Comparison of ENCODE assay signal across 8 cellular contexts in the genomic region with DNA sequence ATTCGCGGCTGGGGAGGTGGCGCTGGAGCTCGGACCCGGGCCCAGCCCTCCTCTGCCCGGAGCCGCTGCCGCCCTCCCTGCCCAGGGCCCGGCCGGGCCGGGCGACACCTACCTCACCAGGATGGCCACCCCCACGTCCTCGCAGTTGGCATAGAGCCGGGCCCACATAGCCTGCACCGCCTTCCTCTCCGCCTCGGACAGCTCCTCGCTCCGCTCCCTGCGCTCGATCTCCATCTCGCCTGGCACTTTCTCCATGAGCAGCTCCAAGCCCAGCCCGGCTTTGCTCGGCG. TPM values are rescaled to one million over a fixed set of nuclear protein-coding genes. Genes with fewer than 3 reads are reported as not detected.
A peak's percentile ranks its signal among the peaks of the same experiment; 100 is the strongest.
DNase-seq lines count a peak whose midpoint lies in the region; ATAC-seq and TF ChIP-seq lines count a peak whose summit lies in the region.

No MANE protein-coding gene starts in this region.

- ATAC-seq in HG02763 (IDR thresholded peaks at IDR 0.05; ENCODE audit: unreplicated experiment): no peak

- POLR2A ChIA-PET in AG04450 (lab: Yijun Ruan, JAX): interaction anchor here (1.0 to 1.7 kb wide), 2 partner anchors 9 to 20 kb away, joined by 4 to 6 read pairs; no protein-coding TSS in a partner anchor
- POLR2A ChIA-PET in activated CD4-positive, alpha-beta memory T cell treated with anti-CD3 and anti-CD28 coated beads for 36 hours (lab: Charles Lee): interaction anchor here (1.5 kb wide), 1 partner anchor 8 kb away, joined by 3 read pairs; no protein-coding TSS in a partner anchor

- peak overlapping the region; percentile 91 for H3K18ac ChIP-seq in neuronal stem cell (ENCODE audit: low read length)

- no peak overlapping the region for H2BK5ac ChIP-seq in neuronal stem cell (ENCODE audit: low read length)

- H3K14ac ChIP-seq in neuronal stem cell (ENCODE audit: low read length): peak overlapping the region; percentile 57

- WGBS in neuronal stem cell (ENCODE audit: extremely low coverage in 2 of 2, insufficient read length in 2 of 2, insufficient replicate concordance in 1 of 2), 2 donors: no CpG with 5 or more reads among the region's 26 CpGs

- no peak overlapping the region for H4K8ac ChIP-seq in neuronal stem cell (ENCODE audit: low read depth, low read length)

- no peak overlapping the region for H2BK12ac ChIP-seq in neuronal stem cell (ENCODE audit: low read length)

- TF ChIP-seq CTCF in AG04450 (IDR thresholded peaks at IDR 0.05; ENCODE audit: low read depth, low read length) (no peak), cardiac muscle cell (IDR thresholded peaks at IDR 0.05; ENCODE audit: low read depth, low read length) (no peak)

- H2AK5ac ChIP-seq in neuronal stem cell (ENCODE audit: low read depth, low read length): peak overlapping the region; percentile 69

- H2BK120ac ChIP-seq in neuronal stem cell (ENCODE audit: low read depth, low read length): no peak overlapping the region

- intact Hi-C loops in activated CD4-positive, alpha-beta memory T cell treated with anti-CD3 and anti-CD28 coated beads for 36 hours (cut with micrococcal nuclease): no loop called here

- no peak overlapping the region for H4K91ac ChIP-seq in neuronal stem cell (ENCODE audit: low read depth, low read length, poor library complexity)

- H3K4me1 Mint-ChIP-seq in activated CD4-positive, alpha-beta memory T cell treated with anti-CD3 and anti-CD28 coated beads for 36 hours (ENCODE audit: low read depth): no peaks in the 10 kb centered on the region

- H3K4me3 ChIP-seq in AG04450 (ENCODE audit: low read depth, low read length): peak overlapping the region; percentile 57
- H3K4me3 ChIP-seq in SJSA1: peak overlapping the region; percentile 36
- H3K4me3 ChIP-seq in cardiac muscle cell: peak overlapping the region; percentile 42
- peak overlapping the region in 1 of 2 donors; percentile 76 for H3K4me3 ChIP-seq in neuronal stem cell (ENCODE audit: low read length in 2 of 2)

- no peak overlapping the region for H2AFZ ChIP-seq in neuronal stem cell (ENCODE audit: low read length)

- H3K27me3 ChIP-seq in AG04450 (ENCODE audit: control insufficient read depth, insufficient read depth, low read length) (peaks cover 14% of the 10 kb centered on the region), SJSA1 (replicated peaks) (peaks cover 7% of the 10 kb centered on the region), cardiac muscle cell (peaks cover 31% of the 10 kb centered on the region), neuronal stem cell (ENCODE audit: control insufficient read depth in 3 of 3, insufficient read depth in 3 of 3, low read depth in 1 of 3, low read length in 3 of 3) (peaks cover 9 to 60% (median 40%) of the 10 kb centered on the region in 3 experiments)

- no peak overlapping the region for H3K23ac ChIP-seq in neuronal stem cell (ENCODE audit: low read depth, low read length, poor library complexity)

- H3K27ac Mint-ChIP-seq in activated CD4-positive, alpha-beta memory T cell treated with anti-CD3 and anti-CD28 coated beads for 36 hours: no peak overlapping the region

- no peaks in the 10 kb centered on the region for H3K36me3 ChIP-seq in SJSA1
- no peaks in the 10 kb centered on the region for H3K36me3 ChIP-seq in cardiac muscle cell
- H3K36me3 ChIP-seq in neuronal stem cell (replicated peaks in 1 of 2; ENCODE audit: control insufficient read depth in 2 of 2, insufficient read depth in 2 of 2, low read length in 2 of 2): no peaks in the 10 kb centered on the region

- H3K9me3 ChIP-seq in AG04450 (ENCODE audit: control insufficient read depth, insufficient read depth, low read length): no peaks in the 10 kb centered on the region
- H3K9me3 ChIP-seq in SJSA1 (replicated peaks): peaks cover 3% of the 10 kb centered on the region; the same call in 1 of the 2 replicates
- H3K9me3 ChIP-seq in cardiac muscle cell (ENCODE audit: low read depth): no peaks in the 10 kb centered on the region
- H3K9me3 ChIP-seq in neuronal stem cell (replicated peaks in 1 of 2; ENCODE audit: control insufficient read depth in 2 of 2, insufficient read depth in 1 of 2, low read depth in 1 of 2, low read length in 2 of 2): no peaks in the 10 kb centered on the region

- H3K9ac ChIP-seq in neuronal stem cell (ENCODE audit: low read depth, low read length, poor library complexity): no peak overlapping the region

- DNase-seq in AG04450 (ENCODE audit: low read depth, low spot score) (no peak), SJSA1 (ENCODE audit: low read depth in 1 of 2, low spot score in 2 of 2) (no peak), cardiac muscle cell (ENCODE audit: low read depth in 1 of 2, low spot score in 1 of 2) (peak; percentile 61 to 68), neuronal stem cell (ENCODE audit: low spot score) (no peak), NK-92 (lab: John Stamatoyannopoulos, UW; ENCODE audit: unreplicated experiment) (no peak), NCI-H524 treated with DMSO at 0.1 percent for 48 hours (lab: John Stamatoyannopoulos, UW) (no peak)
- DNase-seq in activated CD4-positive, alpha-beta memory T cell treated with anti-CD3 and anti-CD28 coated beads for 36 hours: no peak

- no peak overlapping the region for H3K4ac ChIP-seq in neuronal stem cell (ENCODE audit: low read length)

- no peaks in the 10 kb centered on the region for H3K9me3 Mint-ChIP-seq in activated CD4-positive, alpha-beta memory T cell treated with anti-CD3 and anti-CD28 coated beads for 36 hours

- no peak overlapping the region for H3K27ac ChIP-seq in AG04450 (ENCODE audit: low read depth, low read length)
- H3K27ac ChIP-seq in SJSA1: no peak overlapping the region
- H3K27ac ChIP-seq in cardiac muscle cell: no peak overlapping the region
- no peak overlapping the region for H3K27ac ChIP-seq in neuronal stem cell (replicated peaks; ENCODE audit: low read length)

- H3K36me3 Mint-ChIP-seq in activated CD4-positive, alpha-beta memory T cell treated with anti-CD3 and anti-CD28 coated beads for 36 hours: no peaks in the 10 kb centered on the region

- peak overlapping the region; percentile 95 for H3K4me2 ChIP-seq in neuronal stem cell (ENCODE audit: insufficient read depth, low read length, poor library complexity, severe bottlenecking)

- CTCF ChIA-PET in AG04450 (lab: Charles Lee): interaction anchor here (1.5 kb wide), 1 partner anchor 14 kb away, joined by 9 read pairs; no protein-coding TSS in a partner anchor
- CTCF ChIA-PET in activated CD4-positive, alpha-beta memory T cell treated with anti-CD3 and anti-CD28 coated beads for 36 hours (lab: Charles Lee): interaction anchor here (1.5 to 1.9 kb wide), 2 partner anchors 14 to 87 kb away, joined by 5 to 8 read pairs; no protein-coding TSS in a partner anchor

- peaks cover 30% of the 10 kb centered on the region for H3K4me1 ChIP-seq in SJSA1 (replicated peaks)
- peaks cover 17% of the 10 kb centered on the region for H3K4me1 ChIP-seq in cardiac muscle cell (ENCODE audit: low read depth)
- H3K4me1 ChIP-seq in neuronal stem cell (ENCODE audit: control insufficient read depth in 2 of 2, insufficient read depth in 1 of 2, low read depth in 1 of 2, low read length in 2 of 2): peaks cover 11 to 17% of the 10 kb centered on the region in 2 donors

- peaks cover 35% of the 10 kb centered on the region for H3K27me3 Mint-ChIP-seq in activated CD4-positive, alpha-beta memory T cell treated with anti-CD3 and anti-CD28 coated beads for 36 hours

- H2BK15ac ChIP-seq in neuronal stem cell (ENCODE audit: low read length): peak overlapping the region; percentile 44

- H3K4me3 Mint-ChIP-seq in activated CD4-positive, alpha-beta memory T cell treated with anti-CD3 and anti-CD28 coated beads for 36 hours: no peak overlapping the region

- H3K79me1 ChIP-seq in neuronal stem cell (ENCODE audit: low read depth, low read length): no peaks in the 10 kb centered on the region

RNA-seq across cellular contexts. Expression of a gene that starts 0.3 kb away (rescaled TPM):
- 7.4 and 7.7 TPM in 2 replicates for polyA plus RNA-seq in AG04450 (2011; rRNA removed)
- polyA minus RNA-seq in AG04450 (2011; rRNA and poly(A)+ RNA removed): 3.1 and 5.3 TPM in 2 replicates
- total RNA-seq in SJSA1 (2014; rRNA removed; shearing (Covaris generic)): 4.4 and 5.2 TPM in 2 replicates
- 7.4 and 10.3 TPM in 2 replicates for total RNA-seq in cardiac muscle cell
- 3.5 and 11.9 TPM in 2 replicates for polyA plus RNA-seq in cardiac muscle cell
- 0.98 TPM for polyA plus RNA-seq in neuronal stem cell (2013, experiment 1 of 2)
- 0.96 TPM for polyA plus RNA-seq in neuronal stem cell (2013, experiment 2 of 2)
- total RNA-seq in activated CD4-positive, alpha-beta memory T cell treated with anti-CD3 and anti-CD28 coated beads for 36 hours: not detected

RNA-seq across cellular contexts. Expression of a gene that starts 2.6 kb away (rescaled TPM):
- polyA plus RNA-seq in AG04450 (2011; rRNA removed) (0.69 and 1.9 TPM in 2 replicates), cardiac muscle cell (13.3 and 14.4 TPM in 2 replicates)
- polyA minus RNA-seq in AG04450 (2011; rRNA and poly(A)+ RNA removed): 0.37 and 0.96 TPM in 2 replicates
- total RNA-seq in SJSA1 (2014; rRNA removed; shearing (Covaris generic)): 0.13 TPM in 1 of 2 replicates, not detected in the other
- 7.3 and 7.7 TPM in 2 replicates for total RNA-seq in cardiac muscle cell
- polyA plus RNA-seq in neuronal stem cell (2013, experiment 1 of 2): 1.4 TPM
- 1.2 TPM for polyA plus RNA-seq in neuronal stem cell (2013, experiment 2 of 2)
- total RNA-seq in activated CD4-positive, alpha-beta memory T cell treated with anti-CD3 and anti-CD28 coated beads for 36 hours: not detected

RNA-seq across cellular contexts. Expression of a gene that starts 36.0 kb away (rescaled TPM):
- 5.4 and 8.7 TPM in 2 replicates for polyA plus RNA-seq in AG04450 (2011; rRNA removed)
- 6.8 and 7.7 TPM in 2 replicates for polyA minus RNA-seq in AG04450 (2011; rRNA and poly(A)+ RNA removed)
- 5.8 and 9.2 TPM in 2 replicates for total RNA-seq in SJSA1 (2014; rRNA removed; shearing (Covaris generic))
- total RNA-seq in cardiac muscle cell: 6.8 and 18.7 TPM in 2 replicates
- polyA plus RNA-seq in cardiac muscle cell: 8.7 and 9.5 TPM in 2 replicates
- 2.4 TPM for polyA plus RNA-seq in neuronal stem cell (2013, experiment 1 of 2)
- polyA plus RNA-seq in neuronal stem cell (2013, experiment 2 of 2): 2.3 TPM
- total RNA-seq in activated CD4-positive, alpha-beta memory T cell treated with anti-CD3 and anti-CD28 coated beads for 36 hours: 10 to 100 TPM; 28.9 to 30.0 TPM

RNA-seq across cellular contexts. Expression of a gene that starts 48.4 kb away (rescaled TPM):
- polyA plus RNA-seq in AG04450 (2011; rRNA removed) (0.17 and 0.36 TPM in 2 replicates), cardiac muscle cell (0.27 and 0.88 TPM in 2 replicates)
- polyA minus RNA-seq in AG04450 (2011; rRNA and poly(A)+ RNA removed): 0.83 TPM in 1 of 2 replicates, not detected in the other
- total RNA-seq in SJSA1 (2014; rRNA removed; shearing (Covaris generic)): 0.84 TPM in 1 of 2 replicates, not detected in the other
- total RNA-seq in cardiac muscle cell: 0.11 and 1.0 TPM in 2 replicates
- polyA plus RNA-seq in neuronal stem cell (2013, experiment 1 of 2): 0.35 TPM
- 0.50 TPM for polyA plus RNA-seq in neuronal stem cell (2013, experiment 2 of 2)
- total RNA-seq in activated CD4-positive, alpha-beta memory T cell treated with anti-CD3 and anti-CD28 coated beads for 36 hours: under 1 TPM; 0.19 to 0.51 TPM

Comparison
In these comparisons a context has a peak if more than half of its experiments do, and no peak if none do; other contexts are left out.
1. DNase-seq: peak in cardiac muscle cell (2 of 2); none in AG04450 (single experiment), SJSA1 (0 of 2), neuronal stem cell (single experiment), NK-92 (single experiment), NCI-H524 treated with DMSO at 0.1 percent for 48 hours (single experiment) and activated CD4-positive, alpha-beta memory T cell treated with anti-CD3 and anti-CD28 coated beads for 36 hours (single experiment).